11 cellular contexts compared by ENCODE assay signal in genomic region chr3:184305577-184305976, GRCh38. TPM values are rescaled to one million over a fixed set of nuclear protein-coding genes. Genes with fewer than 3 reads are reported as not detected.
A peak's percentile ranks its signal among the peaks of the same experiment; 100 is the strongest.
DNase-seq lines count a peak whose midpoint lies in the region; ATAC-seq and TF ChIP-seq lines count a peak whose summit lies in the region.
"Had no signal": no experiment of that assay in that cellular context is flagged by ENCODE, and none has a peak within 500 bp of the region (broad histone marks: within the 10 kb centered on the region; RNA-seq: fewer than 3 reads in every experiment).

No MANE protein-coding gene starts in this region.

- POLR2A ChIA-PET in activated CD4-positive, alpha-beta T cell treated with anti-CD3 and anti-CD28 coated beads for 36 hours (lab: Charles Lee) = interaction anchor here (0.5 to 0.9 kb wide), 2 partner anchors 20 to 39 kb away, joined by 3 read pairs; no protein-coding TSS in a partner anchor

- no peak for DNase-seq in activated CD4-positive, alpha-beta T cell treated with anti-CD3 and anti-CD28 coated beads for 36 hours
- DNase-seq in activated CD4-positive, alpha-beta T cell treated with anti-CD3 and anti-CD28 coated beads, Interleukin-2, amount 50 U/mL, for 48 hours = no peak
- peak; percentile 10 for DNase-seq in OCI-M1 (lab: John Stamatoyannopoulos, UW)
- DNase-seq in epithelial cell of proximal tubule (ENCODE audit: low read depth) = no peak
- no peak for DNase-seq in stimulated activated effector memory CD8-positive, alpha-beta T cell treated with anti-CD3 and anti-CD28 coated beads, Interleukin-12 subunit alpha, Interleukin-12 subunit beta, amount 100 ng/mL, for 72 hours (ENCODE audit: low spot score in 2 of 2)
- DNase-seq in NCI-H1436 (lab: John Stamatoyannopoulos, UW) = no peak
- DNase-seq: COR-L47 had no signal

- no peak overlapping the region for H3K4me3 Mint-ChIP-seq in activated CD4-positive, alpha-beta T cell treated with anti-CD3 and anti-CD28 coated beads for 36 hours
- no peak overlapping the region for H3K4me3 Mint-ChIP-seq in stimulated activated effector memory CD8-positive, alpha-beta T cell treated with anti-CD3 and anti-CD28 coated beads, Interleukin-12 subunit alpha, Interleukin-12 subunit beta, amount 100 ng/mL, for 72 hours

- intact Hi-C loops in activated CD4-positive, alpha-beta T cell treated with anti-CD3 and anti-CD28 coated beads for 36 hours (cut with DNase I, micrococcal nuclease) = no loop called here

- H3K4me1 Mint-ChIP-seq in activated CD4-positive, alpha-beta T cell treated with anti-CD3 and anti-CD28 coated beads for 36 hours = peaks cover 13% of the 10 kb centered on the region
- peaks cover 17% of the 10 kb centered on the region for H3K4me1 Mint-ChIP-seq in stimulated activated effector memory CD8-positive, alpha-beta T cell treated with anti-CD3 and anti-CD28 coated beads, Interleukin-12 subunit alpha, Interleukin-12 subunit beta, amount 100 ng/mL, for 72 hours

- CTCF ChIA-PET in activated CD4-positive, alpha-beta T cell treated with anti-CD3 and anti-CD28 coated beads for 36 hours (lab: Charles Lee) = interaction anchor here (0.6 to 1.5 kb wide), 4 partner anchors 13 to 311 kb away, joined by 3 to 5 read pairs (median 3); partner anchors contain the start of gene FAM131A

- H3K4me3 ChIP-seq in epithelial cell of proximal tubule (ENCODE audit: low read depth, low read length) = no peak overlapping the region

- H3K9me3 Mint-ChIP-seq in activated CD4-positive, alpha-beta T cell treated with anti-CD3 and anti-CD28 coated beads for 36 hours (ENCODE audit: low read depth) = no peaks in the 10 kb centered on the region
- H3K9me3 Mint-ChIP-seq in stimulated activated effector memory CD8-positive, alpha-beta T cell treated with anti-CD3 and anti-CD28 coated beads, Interleukin-12 subunit alpha, Interleukin-12 subunit beta, amount 100 ng/mL, for 72 hours = no peaks in the 10 kb centered on the region

- no peaks in the 10 kb centered on the region for H3K27me3 Mint-ChIP-seq in activated CD4-positive, alpha-beta T cell treated with anti-CD3 and anti-CD28 coated beads for 36 hours

- peak; percentile 57 for ATAC-seq in activated CD4-positive, alpha-beta T cell treated with anti-CD3 and anti-CD28 coated beads for 36 hours
- no peak for ATAC-seq in stimulated activated effector memory CD8-positive, alpha-beta T cell treated with anti-CD3 and anti-CD28 coated beads, Interleukin-12 subunit alpha, Interleukin-12 subunit beta, amount 100 ng/mL, for 72 hours
- ATAC-seq in GM19467 (IDR thresholded peaks at IDR 0.05; ENCODE audit: unreplicated experiment) = no peak
- no peak for ATAC-seq in HG03342 (IDR thresholded peaks at IDR 0.05; ENCODE audit: unreplicated experiment)

- peaks cover 77% of the 10 kb centered on the region for H3K36me3 Mint-ChIP-seq in activated CD4-positive, alpha-beta T cell treated with anti-CD3 and anti-CD28 coated beads for 36 hours (ENCODE audit: low read depth)
- peaks cover 92% of the 10 kb centered on the region for H3K36me3 Mint-ChIP-seq in stimulated activated effector memory CD8-positive, alpha-beta T cell treated with anti-CD3 and anti-CD28 coated beads, Interleukin-12 subunit alpha, Interleukin-12 subunit beta, amount 100 ng/mL, for 72 hours

- H3K27ac Mint-ChIP-seq in activated CD4-positive, alpha-beta T cell treated with anti-CD3 and anti-CD28 coated beads for 36 hours = no peak overlapping the region
- H3K27ac Mint-ChIP-seq in stimulated activated effector memory CD8-positive, alpha-beta T cell treated with anti-CD3 and anti-CD28 coated beads, Interleukin-12 subunit alpha, Interleukin-12 subunit beta, amount 100 ng/mL, for 72 hours = peak overlapping the region; percentile 18

- peak; percentile 47 for TF ChIP-seq CTCF in epithelial cell of proximal tubule (conservative IDR thresholded peaks at IDR 0.05; ENCODE audit: low read depth, low read length)

RNA-seq across cellular contexts. Expression of gene PSMD2, which starts 6.5 kb away (rescaled TPM):
- total RNA-seq in activated CD4-positive, alpha-beta T cell treated with anti-CD3 and anti-CD28 coated beads for 36 hours = 100 to 1,000 TPM; 207 to 236 TPM
- 506 and 1,067 TPM in 2 replicates for total RNA-seq in epithelial cell of proximal tubule

RNA-seq across cellular contexts. Expression of gene EIF4G1, which starts 8.8 kb away (rescaled TPM):
- 100 to 1,000 TPM; 479 to 556 TPM for total RNA-seq in activated CD4-positive, alpha-beta T cell treated with anti-CD3 and anti-CD28 coated beads for 36 hours
- 313 and 519 TPM in 2 replicates for total RNA-seq in epithelial cell of proximal tubule

RNA-seq across cellular contexts. Expression of gene ECE2, which starts 29.8 kb away (rescaled TPM):
- not detected for total RNA-seq in activated CD4-positive, alpha-beta T cell treated with anti-CD3 and anti-CD28 coated beads for 36 hours
- total RNA-seq in epithelial cell of proximal tubule = not detected in 2 replicates
- total RNA-seq: activated CD8-positive, alpha-beta memory T cell treated with anti-CD3 and anti-CD28 coated beads for 36 hours; pulmonary artery endothelial cell had no signal

RNA-seq across cellular contexts. Expression of gene FAM131A, which starts 31.8 kb away (rescaled TPM):
- total RNA-seq in activated CD4-positive, alpha-beta T cell treated with anti-CD3 and anti-CD28 coated beads for 36 hours = 1 to 10 TPM; 3.7 to 4.5 TPM
- total RNA-seq in epithelial cell of proximal tubule = 21.3 and 22.7 TPM in 2 replicates

RNA-seq across cellular contexts. Expression of gene CAMK2N2, which starts 44.2 kb away (rescaled TPM):
- total RNA-seq in activated CD4-positive, alpha-beta T cell treated with anti-CD3 and anti-CD28 coated beads for 36 hours = under 1 TPM; 0.18 to 0.25 TPM
- total RNA-seq in epithelial cell of proximal tubule = 0.22 and 0.35 TPM in 2 replicates
- total RNA-seq: pulmonary artery endothelial cell had no signal
